24 cellular contexts compared by ENCODE assay signal in the genomic region with DNA sequence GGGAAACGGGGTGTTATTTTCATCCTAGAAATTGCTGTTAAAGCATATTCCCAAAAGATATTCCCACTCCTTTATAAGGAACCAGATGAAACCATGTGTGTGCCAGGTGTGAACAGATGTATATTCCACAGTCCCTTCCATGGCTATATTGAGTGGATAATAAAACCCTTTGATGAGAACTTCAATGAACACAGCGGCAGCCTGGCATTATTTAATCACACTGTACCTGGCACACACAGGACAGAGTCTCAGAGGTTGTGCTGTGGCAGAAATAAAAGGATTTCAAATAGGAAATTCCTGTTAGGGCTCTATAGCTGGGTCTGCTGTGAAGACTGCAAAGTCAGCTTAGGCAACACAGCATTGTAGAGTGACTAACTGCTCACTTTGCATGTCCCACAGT.
"Had no signal": no experiment of that assay in that cellular context is flagged by ENCODE, and none has a peak within 500 bp of the region (broad histone marks: within the 10 kb centered on the region; RNA-seq: fewer than 3 reads in every experiment).

No MANE protein-coding gene starts in this region.

- ATAC-seq: activated CD8-positive, alpha-beta T cell treated with anti-CD3 and anti-CD28 coated beads for 36 hours; activated T-cell treated with anti-CD3 and anti-CD28 coated beads, Interleukin-2, amount 50 U/mL, for 4 hours; activated T-helper 17 cell treated with anti-CD3 and anti-CD28 coated beads, Interleukin-2, amount 50 U/mL, for 72 hours; esophagus mucosa; foreskin keratinocyte; heart right ventricle; left lung; lower lobe of right lung; pancreas; stimulated activated naive CD8-positive, alpha-beta T cell treated with anti-CD3 and anti-CD28 coated beads, Interleukin-15, amount 100 ng/mL, for 72 hours had no signal

- H3K4me1 ChIP-seq: foreskin keratinocyte, heart right ventricle, left lung, lower lobe of right lung, suprapubic skin, tibial artery had no signal

- DNase-seq: activated CD4-positive, alpha-beta T cell treated with anti-CD3 and anti-CD28 coated beads, Interleukin-2, amount 50 U/mL, for 1 hour; activated CD8-positive, alpha-beta T cell treated with anti-CD3 and anti-CD28 coated beads for 36 hours; activated gamma-delta T cell treated with Interleukin-2 at 50 U/mL for 16 hours; activated naive CD4-positive, alpha-beta T cell treated with anti-CD3 and anti-CD28 coated beads, Interleukin-2, amount 50 U/mL, for 16 hours; activated T-cell treated with anti-CD3 and anti-CD28 coated beads, Interleukin-2, amount 50 U/mL, for 4 hours; amniotic stem cell; brain microvascular endothelial cell; caudate nucleus; foreskin keratinocyte; heart right ventricle; kidney glomerular epithelial cell; left lung; lower lobe of right lung; mesendoderm; pancreas; right cardiac atrium; stimulated activated CD4-positive, alpha-beta T cell treated with anti-CD3 and anti-CD28 coated beads, Interleukin-12 subunit alpha, Interleukin-12 subunit beta, amount 100 ng/mL, for 4 hours; stimulated activated CD4-positive, alpha-beta T cell treated with anti-CD3 and anti-CD28 coated beads, Interleukin-4, amount 100 ng/mL, for 1 hour; stimulated activated naive CD8-positive, alpha-beta T cell treated with anti-CD3 and anti-CD28 coated beads, Interleukin-15, amount 100 ng/mL, for 72 hours; T-helper 2 cell; tibial artery had no signal

- H3K9me3 ChIP-seq: heart right ventricle, left lung, lower lobe of right lung, pancreas, suprapubic skin, tibial artery had no signal

- H3K36me3 ChIP-seq: brain microvascular endothelial cell, heart right ventricle, lower lobe of right lung, pancreas, suprapubic skin, tibial artery had no signal

- H3K27me3 ChIP-seq: brain microvascular endothelial cell, foreskin keratinocyte, heart right ventricle, left lung, pancreas, suprapubic skin, tibial artery had no signal

- H3K4me3 ChIP-seq: heart right ventricle, left lung, lower lobe of right lung, pancreas, suprapubic skin, tibial artery had no signal

- H3K27ac ChIP-seq: brain microvascular endothelial cell, foreskin keratinocyte, heart right ventricle, left lung, lower lobe of right lung, pancreas, suprapubic skin, tibial artery had no signal
